8 cellular contexts compared by ENCODE assay signal in genomic region chr20:36236786-36237121, GRCh38. TPM values are rescaled to one million over a fixed set of nuclear protein-coding genes. Genes with fewer than 3 reads are reported as not detected.
DNase-seq lines count a peak whose midpoint lies in the region; FAIRE-seq and TF ChIP-seq lines count a peak whose summit lies in the region.

No MANE protein-coding gene starts in this region.

- H2AFZ ChIP-seq in astrocyte (ENCODE audit: low read depth, low read length): peak overlapping the region; percentile 99

- TF ChIP-seq EP300 in tibial nerve (IDR thresholded peaks at IDR 0.05): no peak

- H3K79me2 ChIP-seq in astrocyte (ENCODE audit: insufficient read depth, low read length): peaks cover 60% of the 10 kb centered on the region

- H3K36me3 ChIP-seq in astrocyte (ENCODE audit: insufficient read depth, low read length) (peaks cover 13% of the 10 kb centered on the region), liver (ENCODE audit: control insufficient read depth in 4 of 4, insufficient read depth in 3 of 4, low read depth in 1 of 4, low read length in 3 of 4) (peaks cover 0 to 20% (median 9%) of the 10 kb centered on the region in 4 donors), tibial nerve (peaks cover 0 to 25% (median 3%) of the 10 kb centered on the region in 3 donors)

- no peak for DNase-seq in activated T-cell treated with anti-CD3 and anti-CD28 coated beads, Interleukin-2, amount 50 U/mL, for 24 hours
- DNase-seq in activated T-cell treated with anti-CD3 and anti-CD28 coated beads, Interleukin-2, amount 50 U/mL, for 48 hours: no peak
- DNase-seq in astrocyte (ENCODE audit: low read depth) (no peak), tibial nerve (ENCODE audit: low spot score in 2 of 2) (no peak), NCI-H748 treated with DMSO at 0.1 percent for 48 hours (lab: John Stamatoyannopoulos, UW) (no peak), NAMALWA (ENCODE audit: low spot score) (no peak), NCI-H2171 (lab: John Stamatoyannopoulos, UW) (no peak)

- TF ChIP-seq CTCF in astrocyte (IDR thresholded peaks at IDR 0.05; ENCODE audit: insufficient read depth, low read depth, low read length): no peak
- TF ChIP-seq CTCF in liver (IDR thresholded peaks at IDR 0.05; ENCODE audit: low read depth, low read length, missing input control): no peak
- TF ChIP-seq CTCF in tibial nerve (IDR thresholded peaks at IDR 0.05): no peak

- TF ChIP-seq POLR2A in tibial nerve (IDR thresholded peaks at IDR 0.05): no peak

- H3K4me3 Mint-ChIP-seq in activated T-cell treated with anti-CD3 and anti-CD28 coated beads, Interleukin-2, amount 50 U/mL, for 24 hours: peak overlapping the region; percentile 91
- peak overlapping the region; percentile 94 for H3K4me3 Mint-ChIP-seq in astrocyte (ENCODE audit: unreplicated experiment)

- H3K27ac Mint-ChIP-seq in activated T-cell treated with anti-CD3 and anti-CD28 coated beads, Interleukin-2, amount 50 U/mL, for 24 hours: peak overlapping the region; percentile 93
- peak overlapping the region; percentile 83 for H3K27ac Mint-ChIP-seq in astrocyte (ENCODE audit: unreplicated experiment)

- peaks cover 38% of the 10 kb centered on the region for H4K20me1 ChIP-seq in astrocyte (ENCODE audit: insufficient read depth, low read length)

- no peaks in the 10 kb centered on the region for H3K27me3 ChIP-seq in astrocyte (ENCODE audit: insufficient read depth, low read length)
- H3K27me3 ChIP-seq in liver (ENCODE audit: control insufficient read depth in 4 of 4, insufficient read depth in 4 of 4, low read length in 3 of 4): no peaks in the 10 kb centered on the region
- no peaks in the 10 kb centered on the region for H3K27me3 ChIP-seq in tibial nerve

- H3K4me1 ChIP-seq in astrocyte (ENCODE audit: insufficient read depth, low read length) (peaks cover 10% of the 10 kb centered on the region), liver (ENCODE audit: control insufficient read depth in 4 of 4, insufficient read depth in 4 of 4, low read length in 3 of 4) (peaks cover 5 to 25% (median 20%) of the 10 kb centered on the region in 4 donors), tibial nerve (peaks cover 0 to 54% (median 20%) of the 10 kb centered on the region in 4 donors)

- H3K9ac ChIP-seq in astrocyte (ENCODE audit: low read length) (peak overlapping the region; percentile 95), liver (ENCODE audit: low read depth in 1 of 2, low read length in 2 of 2) (peak overlapping the region; percentile 47 to 74)

- TF ChIP-seq RAD21 in liver (IDR thresholded peaks at IDR 0.05): no peak

- no peaks in the 10 kb centered on the region for H3K27me3 Mint-ChIP-seq in activated T-cell treated with anti-CD3 and anti-CD28 coated beads, Interleukin-2, amount 50 U/mL, for 24 hours
- no peaks in the 10 kb centered on the region for H3K27me3 Mint-ChIP-seq in astrocyte (ENCODE audit: low read depth, unreplicated experiment)

- peaks cover 46% of the 10 kb centered on the region for H3K4me1 Mint-ChIP-seq in activated T-cell treated with anti-CD3 and anti-CD28 coated beads, Interleukin-2, amount 50 U/mL, for 24 hours (ENCODE audit: low read depth)
- peaks cover 8% of the 10 kb centered on the region for H3K4me1 Mint-ChIP-seq in astrocyte (ENCODE audit: low read depth, unreplicated experiment)

- H3K9me3 ChIP-seq in astrocyte (ENCODE audit: insufficient read depth, low read depth, low read length) (no peaks in the 10 kb centered on the region), liver (ENCODE audit: control insufficient read depth in 4 of 4, low read length in 3 of 4) (no peaks in the 10 kb centered on the region), tibial nerve (no peaks in the 10 kb centered on the region)

- peak overlapping the region; percentile 99 for H3K4me3 ChIP-seq in astrocyte (ENCODE audit: insufficient read depth, low read depth, low read length)
- H3K4me3 ChIP-seq in liver (ENCODE audit: low read depth in 1 of 3, low read length in 3 of 3): peak overlapping the region; percentile 76 to 83 (median 78)
- peak overlapping the region; percentile 67 to 96 (median 82) for H3K4me3 ChIP-seq in tibial nerve

- peak overlapping the region; percentile 100 for H3K4me2 ChIP-seq in astrocyte (ENCODE audit: low read length)

- under 1% methylated on average over 6 of the region's 6 CpGs for WGBS in liver
- 0% methylated on average over 6 of the region's 6 CpGs for WGBS in tibial nerve, 2 donors

- peaks cover 51% of the 10 kb centered on the region for H3K36me3 Mint-ChIP-seq in activated T-cell treated with anti-CD3 and anti-CD28 coated beads, Interleukin-2, amount 50 U/mL, for 24 hours (ENCODE audit: low read depth)
- peaks cover 2% of the 10 kb centered on the region for H3K36me3 Mint-ChIP-seq in astrocyte (ENCODE audit: low read depth, unreplicated experiment)

- no peak for FAIRE-seq in astrocyte (lab: Jason Lieb, UNC)

- no peaks in the 10 kb centered on the region for H3K9me3 Mint-ChIP-seq in activated T-cell treated with anti-CD3 and anti-CD28 coated beads, Interleukin-2, amount 50 U/mL, for 24 hours
- H3K9me3 Mint-ChIP-seq in astrocyte (ENCODE audit: unreplicated experiment): no peaks in the 10 kb centered on the region

- H3K27ac ChIP-seq in astrocyte (ENCODE audit: low read depth, low read length) (peak overlapping the region; percentile 76), liver (ENCODE audit: low read depth in 1 of 2, low read length in 2 of 2) (peak overlapping the region; percentile 21 to 57), tibial nerve (peak overlapping the region; percentile 68 to 92 (median 78))

TF ChIP-seq in liver, 16 proteins besides CTCF, POLR2A, EP300 and RAD21:
- TF ChIP-seq HNF4A (conservative IDR thresholded peaks at IDR 0.05) (no peak), EGR1 (IDR thresholded peaks at IDR 0.05; ENCODE audit: low read depth in 2 of 2) (no peak)
TF ChIP-seq in liver: peak in this region for 0.

RNA-seq across cellular contexts. Expression of gene AAR2, which starts 0.5 kb away (rescaled TPM):
- total RNA-seq in astrocyte: 20.9 and 21.7 TPM in 2 replicates
- 10 to 100 TPM; 14.1 to 17.9 TPM for total RNA-seq in liver
- polyA plus RNA-seq in liver: 10 to 100 TPM; 16.9 to 17.8 TPM
- total RNA-seq in tibial nerve: 10 to 100 TPM; 24.5 to 35.6 (median 28.6) TPM
